ENCODE assay signal across 1 cellular context in the genomic region with DNA sequence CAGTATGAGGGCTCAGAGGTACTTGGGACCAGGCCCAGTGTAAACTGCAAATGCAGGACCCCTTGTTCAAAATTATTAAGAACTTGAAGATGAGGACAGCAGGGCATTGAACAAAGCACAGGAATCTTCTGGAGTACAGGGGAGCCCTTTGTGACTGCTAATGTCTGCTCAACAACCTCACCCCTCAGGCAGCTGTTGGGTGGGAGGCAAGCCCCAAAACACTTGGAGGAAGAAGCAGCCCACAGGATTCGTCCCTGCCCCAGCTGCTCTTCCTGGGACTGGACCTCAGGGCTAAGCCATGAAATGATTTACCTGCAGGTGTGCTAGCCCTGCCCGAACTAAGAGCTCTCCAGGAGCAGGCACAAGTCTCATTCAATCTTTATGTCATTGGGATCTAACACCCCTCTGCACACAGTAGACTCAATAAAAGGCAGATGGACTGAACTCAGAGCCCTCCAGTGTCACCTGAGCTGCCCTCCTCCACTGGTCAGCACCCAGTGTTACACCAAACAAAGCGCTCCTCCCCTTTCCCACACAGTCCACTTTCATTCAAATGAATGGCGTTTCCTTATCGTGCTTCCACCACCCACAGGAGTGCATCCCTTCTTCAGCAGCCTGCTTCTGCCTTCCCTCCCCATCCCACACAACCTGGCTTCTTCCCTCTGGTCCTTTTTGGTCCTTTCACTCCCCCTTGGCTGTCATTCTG.
TF ChIP-seq lines count a peak whose summit lies in the region.

No MANE protein-coding gene starts in this region.

TF ChIP-seq in K562, 482 proteins besides CTCF, POLR2A, EP300 and RAD21 (continued from another document):
- no peak for TF ChIP-seq MGA (IDR thresholded peaks at IDR 0.05)
- TF ChIP-seq ZNF57 (CRISPR knock-in tag; IDR thresholded peaks at IDR 0.05), result no peak
- TF ChIP-seq HNRNPH1 (optimal IDR thresholded peaks at IDR 0.05; ENCODE audit: low read depth, low read length), result no peak
- no peak for TF ChIP-seq ZKSCAN1 (IDR thresholded peaks at IDR 0.05; ENCODE audit: low read depth, low read length)
- 0 out of 2 replicates have a peak, but pooled peaks have one; percentile 22 for TF ChIP-seq OTX1 (CRISPR knock-in tag; IDR thresholded peaks at IDR 0.05)
- TF ChIP-seq, protein P1, sequence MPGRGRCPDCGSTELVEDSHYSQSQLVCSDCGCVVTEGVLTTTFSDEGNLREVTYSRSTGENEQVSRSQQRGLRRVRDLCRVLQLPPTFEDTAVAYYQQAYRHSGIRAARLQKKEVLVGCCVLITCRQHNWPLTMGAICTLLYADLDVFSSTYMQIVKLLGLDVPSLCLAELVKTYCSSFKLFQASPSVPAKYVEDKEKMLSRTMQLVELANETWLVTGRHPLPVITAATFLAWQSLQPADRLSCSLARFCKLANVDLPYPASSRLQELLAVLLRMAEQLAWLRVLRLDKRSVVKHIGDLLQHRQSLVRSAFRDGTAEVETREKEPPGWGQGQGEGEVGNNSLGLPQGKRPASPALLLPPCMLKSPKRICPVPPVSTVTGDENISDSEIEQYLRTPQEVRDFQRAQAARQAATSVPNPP (IDR thresholded peaks at IDR 0.05; ENCODE audit: borderline replicate concordance, insufficient read depth, insufficient read length), result no peak
- TF ChIP-seq ZBTB7A (IDR thresholded peaks at IDR 0.05; ENCODE audit: borderline replicate concordance, control insufficient read depth, low read depth, low read length), result no peak
- TF ChIP-seq NELFE (IDR thresholded peaks at IDR 0.05; ENCODE audit: insufficient read depth, insufficient read length), result no peak
- TF ChIP-seq MCM2 (IDR thresholded peaks at IDR 0.05; ENCODE audit: low read depth), result no peak
- TF ChIP-seq ZNF586 (CRISPR knock-in tag; conservative IDR thresholded peaks at IDR 0.05), result no peak
- no peak for TF ChIP-seq MTF1 (CRISPR knock-in tag; IDR thresholded peaks at IDR 0.05; ENCODE audit: borderline replicate concordance)
- TF ChIP-seq ZNF184 (CRISPR knock-in tag; IDR thresholded peaks at IDR 0.05), result no peak
- TF ChIP-seq PRMT5 (CRISPR knock-in tag; IDR thresholded peaks at IDR 0.05), result no peak
- TF ChIP-seq E2F5 (CRISPR knock-in tag; IDR thresholded peaks at IDR 0.05), result no peak
- TF ChIP-seq CTBP1 (IDR thresholded peaks at IDR 0.05; ENCODE audit: borderline replicate concordance), result 0 out of 2 replicates have a peak, but pooled peaks have one; percentile 22
